ENCODE assay signal across 10 cellular contexts in the genomic region with DNA sequence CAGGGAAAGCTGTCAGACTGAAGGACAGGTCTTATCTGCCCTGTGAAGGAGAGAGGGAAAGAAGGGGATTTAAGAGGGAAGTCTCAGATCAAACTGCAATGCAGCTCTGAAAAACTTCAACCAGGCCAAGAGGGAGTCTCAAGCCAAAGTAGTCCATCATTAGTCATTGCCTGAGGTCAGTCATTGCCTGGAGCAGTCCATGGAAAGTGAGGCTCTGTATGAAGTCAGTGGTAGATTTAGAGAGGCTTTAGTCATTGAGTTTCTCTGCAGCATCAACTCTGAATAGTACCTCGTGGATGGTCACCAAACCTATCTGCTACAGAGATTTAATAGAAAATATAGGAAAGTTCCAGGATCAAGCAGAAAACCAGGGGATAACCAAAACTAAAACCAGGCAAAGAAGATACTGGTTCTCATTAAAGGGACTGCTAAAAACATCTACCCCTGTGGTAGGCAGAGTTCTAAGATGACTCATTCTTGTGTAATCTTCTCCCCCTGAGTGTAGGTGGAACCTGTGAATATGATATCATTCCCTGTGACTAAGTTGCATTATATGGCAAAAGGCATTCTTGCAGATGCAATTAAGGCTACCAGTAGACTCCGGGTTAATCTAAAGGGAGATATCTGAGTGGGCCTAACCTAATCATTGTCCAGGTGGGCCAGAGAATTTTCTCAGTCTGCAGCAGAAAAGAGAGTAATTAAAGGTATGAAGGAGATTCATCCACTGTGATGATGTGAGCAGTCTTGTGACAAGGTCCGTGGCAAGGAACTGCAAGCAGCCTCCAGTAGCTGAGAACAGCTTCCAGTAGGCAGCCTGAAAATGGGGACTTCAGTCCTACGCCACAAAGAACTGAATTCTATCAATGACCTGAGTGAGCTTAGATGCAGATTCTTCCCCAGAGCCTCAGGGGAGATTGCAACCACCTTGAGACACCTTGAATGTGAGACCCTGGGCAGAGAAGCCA.
DNase-seq lines count a peak whose midpoint lies in the region; TF ChIP-seq lines count a peak whose summit lies in the region.
"Had no signal": no experiment of that assay in that cellular context is flagged by ENCODE, and none has a peak within 500 bp of the region (broad histone marks: within the 10 kb centered on the region; RNA-seq: fewer than 3 reads in every experiment).

No MANE protein-coding gene starts in this region.

- H3K27me3 ChIP-seq in hepatocyte: no peaks in the 10 kb centered on the region

- POLR2A ChIA-PET in HEK293 (lab: Yijun Ruan, JAX): no interaction called here

- H3K9me3 ChIP-seq in HEK293 (ENCODE audit: control insufficient read depth, insufficient read depth, low read depth, low read length) (no peaks in the 10 kb centered on the region), hepatocyte (ENCODE audit: low read depth) (no peaks in the 10 kb centered on the region)

- DNase-seq in GM04504 (ENCODE audit: low read depth) (peak; percentile 64), NOMO-1 treated with DMSO at 0.1 percent for 48 hours (lab: John Stamatoyannopoulos, UW; ENCODE audit: unreplicated experiment) (peak; percentile 30), hepatocyte (ENCODE audit: low spot score) (peak; percentile 23), DMS 273 (lab: John Stamatoyannopoulos, UW; ENCODE audit: unreplicated experiment) (no peak), NCI-H446 treated with DMSO at 0.1 percent for 48 hours (lab: John Stamatoyannopoulos, UW) (no peak)
- DNase-seq in stimulated activated CD4-positive, alpha-beta T cell treated with anti-CD3 and anti-CD28 coated beads, Interleukin-2, amount 100 ng/mL, for 24 hours: no peak
- DNase-seq in activated CD4-positive, alpha-beta T cell treated with anti-CD3 and anti-CD28 coated beads, Interleukin-2, amount 50 U/mL, for 4 hours: no peak
- DNase-seq: activated CD8-positive, alpha-beta memory T cell treated with anti-CD3 and anti-CD28 coated beads, Interleukin-2, amount 50 U/mL, for 48 hours; MM.1S had no signal

- no peak overlapping the region for H3K4me2 ChIP-seq in hepatocyte

- no peaks in the 10 kb centered on the region for H3K79me2 ChIP-seq in hepatocyte

- H3K36me3 ChIP-seq in HEK293 (ENCODE audit: control insufficient read depth in 2 of 2, insufficient read depth in 1 of 2, low read length in 2 of 2) (no peaks in the 10 kb centered on the region), hepatocyte (replicated peaks; ENCODE audit: insufficient read depth, low read depth) (no peaks in the 10 kb centered on the region)

- TF ChIP-seq CTCF in HEK293 (tag by site-specific recombination; IDR thresholded peaks at IDR 0.05) (no peak), hepatocyte (IDR thresholded peaks at IDR 0.05; ENCODE audit: poor library complexity) (no peak)

- H3K9me2 ChIP-seq in hepatocyte (replicated peaks; ENCODE audit: insufficient read depth): no peaks in the 10 kb centered on the region

- no peak overlapping the region for H3K27ac ChIP-seq in HEK293 (ENCODE audit: extremely low read depth, low read depth, low read length)
- H3K27ac ChIP-seq in hepatocyte: peak overlapping the region; percentile 18

- H2AFZ ChIP-seq in hepatocyte: no peak overlapping the region

- H3K4me3 ChIP-seq in HEK293 (ENCODE audit: low read depth, low read length) (no peak overlapping the region), hepatocyte (no peak overlapping the region)

- H3K4me1 ChIP-seq in HEK293 (ENCODE audit: control insufficient read depth, insufficient read depth, low read length): no peaks in the 10 kb centered on the region
- peaks cover 3% of the 10 kb centered on the region for H3K4me1 ChIP-seq in hepatocyte (ENCODE audit: insufficient read depth)

- H4K20me1 ChIP-seq in hepatocyte (ENCODE audit: insufficient read depth, poor library complexity, severe bottlenecking): no peaks in the 10 kb centered on the region

- 80% methylated on average over 4 of the region's 4 CpGs for WGBS in hepatocyte (ENCODE audit: low lambda C conversion rate, missing lambda C conversion rate)

- CTCF ChIA-PET in HEK293 (lab: Yijun Ruan, JAX): interaction anchor here (2.0 kb wide), 1 partner anchor 64 kb away, joined by 7 read pairs; no protein-coding TSS in a partner anchor

TF ChIP-seq in HEK293, 187 proteins besides CTCF, POLR2A, EP300 and RAD21:
- TF ChIP-seq ZNF10 (tag by site-specific recombination; IDR thresholded peaks at IDR 0.05) (no peak), ZFHX2 (tag by site-specific recombination; conservative IDR thresholded peaks at IDR 0.05) (peak; percentile 65), ZNF146 (tag by site-specific recombination; IDR thresholded peaks at IDR 0.05) (no peak), ZNF629 (tag by site-specific recombination; IDR thresholded peaks at IDR 0.05) (0 out of 2 replicates have a peak, but pooled peaks have one; percentile 47), ZNF132 (tag by site-specific recombination; IDR thresholded peaks at IDR 0.05; ENCODE audit: borderline replicate concordance) (no peak), OVOL3 (tag by site-specific recombination; IDR thresholded peaks at IDR 0.05) (no peak), GLIS1 (tag by site-specific recombination; IDR thresholded peaks at IDR 0.05) (peak; percentile 34; the same call in 1 of the 2 replicates)
- TF ChIP-seq, protein P1, sequence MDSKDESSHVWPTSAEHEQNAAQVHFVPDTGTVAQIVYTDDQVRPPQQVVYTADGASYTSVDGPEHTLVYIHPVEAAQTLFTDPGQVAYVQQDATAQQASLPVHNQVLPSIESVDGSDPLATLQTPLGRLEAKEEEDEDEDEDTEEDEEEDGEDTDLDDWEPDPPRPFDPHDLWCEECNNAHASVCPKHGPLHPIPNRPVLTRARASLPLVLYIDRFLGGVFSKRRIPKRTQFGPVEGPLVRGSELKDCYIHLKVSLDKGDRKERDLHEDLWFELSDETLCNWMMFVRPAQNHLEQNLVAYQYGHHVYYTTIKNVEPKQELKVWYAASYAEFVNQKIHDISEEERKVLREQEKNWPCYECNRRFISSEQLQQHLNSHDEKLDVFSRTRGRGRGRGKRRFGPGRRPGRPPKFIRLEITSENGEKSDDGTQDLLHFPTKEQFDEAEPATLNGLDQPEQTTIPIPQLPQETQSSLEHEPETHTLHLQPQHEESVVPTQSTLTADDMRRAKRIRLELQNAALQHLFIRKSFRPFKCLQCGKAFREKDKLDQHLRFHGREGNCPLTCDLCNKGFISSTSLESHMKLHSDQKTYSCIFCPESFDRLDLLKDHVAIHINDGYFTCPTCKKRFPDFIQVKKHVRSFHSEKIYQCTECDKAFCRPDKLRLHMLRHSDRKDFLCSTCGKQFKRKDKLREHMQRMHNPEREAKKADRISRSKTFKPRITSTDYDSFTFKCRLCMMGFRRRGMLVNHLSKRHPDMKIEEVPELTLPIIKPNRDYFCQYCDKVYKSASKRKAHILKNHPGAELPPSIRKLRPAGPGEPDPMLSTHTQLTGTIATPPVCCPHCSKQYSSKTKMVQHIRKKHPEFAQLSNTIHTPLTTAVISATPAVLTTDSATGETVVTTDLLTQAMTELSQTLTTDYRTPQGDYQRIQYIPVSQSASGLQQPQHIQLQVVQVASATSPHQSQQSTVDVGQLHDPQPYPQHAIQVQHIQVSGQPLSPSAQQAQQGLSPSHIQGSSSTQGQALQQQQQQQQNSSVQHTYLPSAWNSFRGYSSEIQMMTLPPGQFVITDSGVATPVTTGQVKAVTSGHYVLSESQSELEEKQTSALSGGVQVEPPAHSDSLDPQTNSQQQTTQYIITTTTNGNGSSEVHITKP (tag by site-specific recombination; IDR thresholded peaks at IDR 0.05): peak; percentile 47; the same call in 1 of the 2 replicates
- TF ChIP-seq, protein P2, sequence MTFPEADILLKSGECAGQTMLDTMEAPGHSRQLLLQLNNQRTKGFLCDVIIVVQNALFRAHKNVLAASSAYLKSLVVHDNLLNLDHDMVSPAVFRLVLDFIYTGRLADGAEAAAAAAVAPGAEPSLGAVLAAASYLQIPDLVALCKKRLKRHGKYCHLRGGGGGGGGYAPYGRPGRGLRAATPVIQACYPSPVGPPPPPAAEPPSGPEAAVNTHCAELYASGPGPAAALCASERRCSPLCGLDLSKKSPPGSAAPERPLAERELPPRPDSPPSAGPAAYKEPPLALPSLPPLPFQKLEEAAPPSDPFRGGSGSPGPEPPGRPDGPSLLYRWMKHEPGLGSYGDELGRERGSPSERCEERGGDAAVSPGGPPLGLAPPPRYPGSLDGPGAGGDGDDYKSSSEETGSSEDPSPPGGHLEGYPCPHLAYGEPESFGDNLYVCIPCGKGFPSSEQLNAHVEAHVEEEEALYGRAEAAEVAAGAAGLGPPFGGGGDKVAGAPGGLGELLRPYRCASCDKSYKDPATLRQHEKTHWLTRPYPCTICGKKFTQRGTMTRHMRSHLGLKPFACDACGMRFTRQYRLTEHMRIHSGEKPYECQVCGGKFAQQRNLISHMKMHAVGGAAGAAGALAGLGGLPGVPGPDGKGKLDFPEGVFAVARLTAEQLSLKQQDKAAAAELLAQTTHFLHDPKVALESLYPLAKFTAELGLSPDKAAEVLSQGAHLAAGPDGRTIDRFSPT (tag by site-specific recombination; IDR thresholded peaks at IDR 0.05): peak; percentile 53; the same call in 1 of the 2 replicates

Comparison
In these comparisons a context has a peak if more than half of its experiments do, and no peak if none do; other contexts are left out.
1. DNase-seq: peak in GM04504 (single experiment), NOMO-1 treated with DMSO at 0.1 percent for 48 hours (single experiment) and hepatocyte (single experiment); none in DMS 273 (single experiment), NCI-H446 treated with DMSO at 0.1 percent for 48 hours (single experiment), stimulated activated CD4-positive, alpha-beta T cell treated with anti-CD3 and anti-CD28 coated beads, Interleukin-2, amount 100 ng/mL, for 24 hours (0 of 2) and activated CD4-positive, alpha-beta T cell treated with anti-CD3 and anti-CD28 coated beads, Interleukin-2, amount 50 U/mL, for 4 hours (0 of 2).